8 cellular contexts compared by ENCODE assay signal in the genomic region with DNA sequence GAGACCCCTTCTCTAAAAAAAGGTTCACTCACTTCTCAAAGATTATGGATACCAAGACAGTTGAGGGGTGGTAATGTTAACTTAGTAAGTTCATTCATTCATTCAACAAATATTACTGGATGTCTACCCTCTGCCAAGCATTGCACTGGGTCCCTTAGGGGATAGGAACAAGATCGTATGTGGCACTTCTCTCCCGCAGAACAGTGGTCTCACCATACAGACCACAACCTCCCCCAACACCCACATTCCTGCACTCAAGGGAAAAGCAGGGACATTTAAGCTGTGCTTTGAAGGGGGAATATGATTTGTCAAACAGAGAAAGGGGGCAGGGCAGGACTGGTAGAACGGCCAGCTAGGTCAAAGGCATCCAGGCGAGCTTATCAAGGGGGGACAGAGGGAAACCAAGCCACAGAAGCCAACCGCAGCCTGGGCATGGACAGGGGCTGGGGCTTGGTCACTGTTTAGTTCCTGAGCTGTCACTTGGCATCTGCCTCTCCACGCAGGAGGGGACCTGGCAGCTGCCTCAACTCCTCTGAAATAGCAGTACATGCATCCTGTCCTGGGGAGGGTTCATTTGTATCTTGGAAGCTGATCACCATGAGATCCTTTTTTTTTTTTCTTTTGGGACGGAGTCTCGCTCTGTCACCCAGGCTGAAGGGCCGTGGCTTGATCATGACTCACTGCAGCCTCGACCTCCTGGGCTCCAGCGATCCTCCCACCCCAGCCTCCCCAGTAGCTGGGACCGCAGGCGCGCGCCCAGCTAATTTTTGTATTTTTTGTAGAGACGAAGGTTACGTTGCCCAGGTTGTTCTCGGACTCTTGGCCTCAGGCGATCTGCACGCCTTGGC. TPM values are rescaled to one million over a fixed set of nuclear protein-coding genes. Genes with fewer than 3 reads are reported as not detected.
DNase-seq lines count a peak whose midpoint lies in the region; ATAC-seq and TF ChIP-seq lines count a peak whose summit lies in the region.

No MANE protein-coding gene starts in this region.

- H4K20me1 ChIP-seq in OCI-LY7 (ENCODE audit: insufficient read depth, low read length), result no peaks in the 10 kb centered on the region

- no peaks in the 10 kb centered on the region for H3K27me3 ChIP-seq in effector memory CD4-positive, alpha-beta T cell (replicated peaks; ENCODE audit: control insufficient read depth, insufficient read depth, low read length, poor library complexity, severe bottlenecking)

- H3K79me2 ChIP-seq in OCI-LY7 (ENCODE audit: insufficient read depth, low read depth, low read length), result no peaks in the 10 kb centered on the region

- peak overlapping the region; percentile 66 for H3K4me3 ChIP-seq in OCI-LY7 (ENCODE audit: low read depth, low read length, poor library complexity, severe bottlenecking)
- peak overlapping the region; percentile 67 for H3K4me3 ChIP-seq in effector memory CD4-positive, alpha-beta T cell (ENCODE audit: insufficient read depth, low read depth, low read length, poor library complexity, severe bottlenecking)

- no peak overlapping the region for H3K27ac ChIP-seq in OCI-LY7 (ENCODE audit: low read depth, low read length, poor library complexity, severe bottlenecking)
- H3K27ac ChIP-seq in effector memory CD4-positive, alpha-beta T cell (ENCODE audit: insufficient read depth, low read length, poor library complexity, severe bottlenecking), result no peak overlapping the region

- ATAC-seq in GM21360 (IDR thresholded peaks at IDR 0.05; ENCODE audit: unreplicated experiment), result no peak

- H3K4me2 ChIP-seq in OCI-LY7 (ENCODE audit: low read length), result peak overlapping the region; percentile 95

- peaks cover 36% of the 10 kb centered on the region for H3K4me1 ChIP-seq in OCI-LY7 (ENCODE audit: insufficient read depth, low read length, poor library complexity, severe bottlenecking)
- peaks cover 23% of the 10 kb centered on the region for H3K4me1 ChIP-seq in effector memory CD4-positive, alpha-beta T cell (ENCODE audit: control insufficient read depth, insufficient read depth, low read length, poor library complexity, severe bottlenecking)

- H3K9me3 Mint-ChIP-seq in osteocyte (ENCODE audit: unreplicated experiment), result no peaks in the 10 kb centered on the region

- H3K9me2 ChIP-seq in OCI-LY7 (ENCODE audit: insufficient read depth, low read length), result no peaks in the 10 kb centered on the region

- peak overlapping the region; percentile 73 for H3K4me3 Mint-ChIP-seq in osteocyte (ENCODE audit: unreplicated experiment)

- no peaks in the 10 kb centered on the region for H3K36me3 ChIP-seq in OCI-LY7 (ENCODE audit: insufficient read depth, low read length)
- no peaks in the 10 kb centered on the region for H3K36me3 ChIP-seq in effector memory CD4-positive, alpha-beta T cell (ENCODE audit: control insufficient read depth, insufficient read depth, low read length)

- no peaks in the 10 kb centered on the region for H3K36me3 Mint-ChIP-seq in osteocyte (ENCODE audit: unreplicated experiment)

- intact Hi-C loops in OCI-LY7 (cut with micrococcal nuclease; ENCODE audit: unreplicated experiment), result no loop called here

- no peaks in the 10 kb centered on the region for H3K27me3 Mint-ChIP-seq in osteocyte (ENCODE audit: unreplicated experiment)

- TF ChIP-seq CTCF in OCI-LY7 (conservative IDR thresholded peaks at IDR 0.05; ENCODE audit: low read length), result no peak
- TF ChIP-seq CTCF in osteocyte (IDR thresholded peaks at IDR 0.05), result no peak

- DNase-seq in EH (ENCODE audit: low read depth), result peak; percentile 29
- no peak for DNase-seq in OCI-LY7 (ENCODE audit: low spot score)
- DNase-seq in effector memory CD4-positive, alpha-beta T cell, result no peak
- no peak for DNase-seq in osteocyte (ENCODE audit: extremely low spot score, unreplicated experiment)
- DNase-seq in NCI-H1092 treated with DMSO at 0.1 percent for 48 hours (lab: John Stamatoyannopoulos, UW), result no peak
- no peak for DNase-seq in NCI-H82 treated with DMSO at 0.1 percent for 48 hours (lab: John Stamatoyannopoulos, UW; ENCODE audit: unreplicated experiment)
- no peak for DNase-seq in stimulated activated CD4-positive, alpha-beta T cell treated with anti-CD3 and anti-CD28 coated beads, Interleukin-4, amount 100 ng/mL, for 24 hours

- peaks cover 22% of the 10 kb centered on the region for H3K4me1 Mint-ChIP-seq in osteocyte (ENCODE audit: unreplicated experiment)

- CTCF ChIA-PET in OCI-LY7 (lab: Charles Lee; ENCODE audit: unreplicated experiment), result interaction anchor here (0.6 kb wide), 1 partner anchor 763 kb away, joined by 3 read pairs; no protein-coding TSS in a partner anchor

- peak overlapping the region; percentile 94 for H2AFZ ChIP-seq in OCI-LY7 (ENCODE audit: low read length)

- POLR2A ChIA-PET in OCI-LY7 (lab: Charles Lee), result interaction anchor here (0.5 to 1.7 kb wide), 4 partner anchors 17 to 84 kb away, joined by 3 to 8 read pairs (median 3); no protein-coding TSS in a partner anchor

- BruUV-seq in OCI-LY7 (replicated peaks; lab: Mats Ljungman, UMichigan), result no TSS peak

- H3K9me3 ChIP-seq in OCI-LY7 (ENCODE audit: low read length), result no peaks in the 10 kb centered on the region
- H3K9me3 ChIP-seq in effector memory CD4-positive, alpha-beta T cell (ENCODE audit: control insufficient read depth, low read length), result no peaks in the 10 kb centered on the region

- peak overlapping the region; percentile 73 for H3K27ac Mint-ChIP-seq in osteocyte (ENCODE audit: unreplicated experiment)

RNA-seq across cellular contexts. Expression of gene CLIP2, which starts 0.9 kb away (rescaled TPM):
- 3.6 and 4.2 TPM in 2 replicates for total RNA-seq in OCI-LY7 (2014; rRNA removed; shearing (Covaris generic))
- total RNA-seq in OCI-LY7 (2022), result 6.3 and 7.2 TPM in 2 replicates
- total RNA-seq in osteocyte, result 40.7 and 44.3 TPM in 2 replicates

RNA-seq across cellular contexts. Expression of gene RFC2, which starts 34.1 kb away (rescaled TPM):
- total RNA-seq in OCI-LY7 (2014; rRNA removed; shearing (Covaris generic)), result 71.3 and 77.4 TPM in 2 replicates
- total RNA-seq in OCI-LY7 (2022) (77.8 and 79.2 TPM in 2 replicates), osteocyte (13.5 and 13.8 TPM in 2 replicates)
